ENCODE assay signal across 17 cellular contexts in genomic region chr20:5268449-5268848, GRCh38. TPM values are rescaled to one million over a fixed set of nuclear protein-coding genes. Genes with fewer than 3 reads are reported as not detected.
DNase-seq lines count a peak whose midpoint lies in the region; ATAC-seq and TF ChIP-seq lines count a peak whose summit lies in the region.
"Had no signal": no experiment of that assay in that cellular context is flagged by ENCODE, and none has a peak within 500 bp of the region (broad histone marks: within the 10 kb centered on the region; RNA-seq: fewer than 3 reads in every experiment).

No MANE protein-coding gene starts in this region.

- peaks cover 23 to 24% of the 10 kb centered on the region in 2 donors for H3K4me1 Mint-ChIP-seq in natural killer cell treated with Interleukin-12 subunit alpha and Interleukin-12 subunit beta and Interleukin-15 and Interleukin-18, amount 100 ng/mL, for 72 hours (ENCODE audit: low read depth in 2 of 2)
- H3K4me1 Mint-ChIP-seq in natural killer cell, result peaks cover 31 to 44% of the 10 kb centered on the region in 2 donors
- H3K4me1 Mint-ChIP-seq in central memory CD8-positive, alpha-beta T cell, result peaks cover 28% of the 10 kb centered on the region

- H3K27ac Mint-ChIP-seq in natural killer cell treated with Interleukin-12 subunit alpha and Interleukin-12 subunit beta and Interleukin-15 and Interleukin-18, amount 100 ng/mL, for 72 hours, result peak overlapping the region in 1 of 2 donors; percentile 0
- H3K27ac Mint-ChIP-seq in natural killer cell, result peak overlapping the region in 1 of 2 donors; percentile 76
- peak overlapping the region; percentile 72 for H3K27ac Mint-ChIP-seq in central memory CD8-positive, alpha-beta T cell (ENCODE audit: low read depth)

- intact Hi-C loops in natural killer cell (cut with micrococcal nuclease) (no loop called here), posterior cingulate gyrus (cut with DNase I) (no loop called here)

- no peak for DNase-seq in natural killer cell treated with Interleukin-12 subunit alpha and Interleukin-12 subunit beta and Interleukin-15 and Interleukin-18, amount 100 ng/mL, for 72 hours (ENCODE audit: low spot score)
- DNase-seq in natural killer cell, result no peak
- no peak for DNase-seq in central memory CD8-positive, alpha-beta T cell (ENCODE audit: low spot score in 2 of 2)
- DNase-seq in kidney tubule cell (ENCODE audit: low spot score), result peak; percentile 63
- no peak for DNase-seq in posterior cingulate gyrus
- DNase-seq in COR-L47 (lab: John Stamatoyannopoulos, UW), result no peak
- DNase-seq in cerebellar cortex (ENCODE audit: low spot score), result no peak
- DNase-seq: 8988T, C1 segment of cervical spinal cord, DMS 273 treated with DMSO at 0.1 percent for 48 hours, NCI-H1417, NCI-H1930, NCI-H446, NCI-H69 had no signal

- H3K9me3 Mint-ChIP-seq in natural killer cell treated with Interleukin-12 subunit alpha and Interleukin-12 subunit beta and Interleukin-15 and Interleukin-18, amount 100 ng/mL, for 72 hours, result no peaks in the 10 kb centered on the region
- H3K9me3 Mint-ChIP-seq in natural killer cell, result no peaks in the 10 kb centered on the region
- H3K9me3 Mint-ChIP-seq in central memory CD8-positive, alpha-beta T cell, result no peaks in the 10 kb centered on the region

- H3K36me3 Mint-ChIP-seq in natural killer cell treated with Interleukin-12 subunit alpha and Interleukin-12 subunit beta and Interleukin-15 and Interleukin-18, amount 100 ng/mL, for 72 hours, result no peaks in the 10 kb centered on the region
- H3K36me3 Mint-ChIP-seq in natural killer cell, result no peaks in the 10 kb centered on the region
- H3K36me3 Mint-ChIP-seq in central memory CD8-positive, alpha-beta T cell (ENCODE audit: insufficient read depth), result no peaks in the 10 kb centered on the region

- TF ChIP-seq CTCF in natural killer cell (IDR thresholded peaks at IDR 0.05), result no peak

- H3K4me3 Mint-ChIP-seq in natural killer cell treated with Interleukin-12 subunit alpha and Interleukin-12 subunit beta and Interleukin-15 and Interleukin-18, amount 100 ng/mL, for 72 hours, result peak overlapping the region; percentile 15
- no peak overlapping the region for H3K4me3 Mint-ChIP-seq in natural killer cell
- H3K4me3 Mint-ChIP-seq in central memory CD8-positive, alpha-beta T cell, result peak overlapping the region; percentile 59

- peaks cover 5 to 7% of the 10 kb centered on the region in 2 donors for H3K27me3 Mint-ChIP-seq in natural killer cell treated with Interleukin-12 subunit alpha and Interleukin-12 subunit beta and Interleukin-15 and Interleukin-18, amount 100 ng/mL, for 72 hours
- H3K27me3 Mint-ChIP-seq in natural killer cell (ENCODE audit: low read depth in 2 of 2), result peaks cover 0 to 10% of the 10 kb centered on the region in 2 donors
- H3K27me3 Mint-ChIP-seq in central memory CD8-positive, alpha-beta T cell, result no peaks in the 10 kb centered on the region

- ATAC-seq in natural killer cell treated with Interleukin-12 subunit alpha and Interleukin-12 subunit beta and Interleukin-15 and Interleukin-18, amount 100 ng/mL, for 72 hours, result peak in 1 of 2 donors; percentile 54
- ATAC-seq in natural killer cell, result no peak
- ATAC-seq in central memory CD8-positive, alpha-beta T cell (replicated peaks; ENCODE audit: extremely low read depth, poor library complexity, severe bottlenecking), result no peak
- no peak for ATAC-seq in HG02588 (IDR thresholded peaks at IDR 0.05; ENCODE audit: unreplicated experiment)

RNA-seq across cellular contexts. Expression of gene PROKR2, which starts 48.3 kb away (rescaled TPM):
- total RNA-seq in natural killer cell treated with Interleukin-12 subunit alpha and Interleukin-12 subunit beta and Interleukin-15 and Interleukin-18, amount 100 ng/mL, for 72 hours, result not detected
- not detected for total RNA-seq in natural killer cell
- total RNA-seq: Daoy, RPMI7951 had no signal
